ENCODE assay signal across 25 cellular contexts in the genomic region with DNA sequence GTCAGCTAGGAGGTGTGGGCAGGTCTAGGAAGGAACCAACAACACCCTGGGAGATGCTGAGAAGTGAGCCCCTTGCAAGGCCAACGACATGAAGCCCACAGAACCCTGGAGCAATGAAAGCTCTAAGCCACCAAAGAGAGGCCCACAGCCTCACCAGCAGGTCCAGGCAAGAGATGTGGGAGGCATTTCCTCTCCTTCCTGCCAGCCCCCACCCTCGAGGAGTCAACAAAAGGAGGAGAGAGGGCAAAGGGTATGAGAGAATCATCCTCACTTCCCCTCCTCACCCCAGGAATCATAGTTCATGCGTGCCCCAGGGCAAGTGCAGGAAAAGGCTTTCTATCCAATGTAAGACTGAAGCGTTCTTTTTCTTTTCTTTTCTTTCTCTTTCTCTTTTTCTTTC.
"Had no signal": no experiment of that assay in that cellular context is flagged by ENCODE, and none has a peak within 500 bp of the region (broad histone marks: within the 10 kb centered on the region; RNA-seq: fewer than 3 reads in every experiment).

No MANE protein-coding gene starts in this region.

- DNase-seq: effector memory CD8-positive, alpha-beta T cell; esophagus squamous epithelium; foreskin fibroblast; immature natural killer cell; kidney; left cardiac atrium; left ventricle myocardium inferior; lower lobe of right lung; mesenchymal stem cell; naive thymus-derived CD4-positive, alpha-beta T cell; nephron progenitor cell; psoas muscle; retina; spleen; stimulated activated CD4-positive, alpha-beta T cell treated with anti-CD3 and anti-CD28 coated beads, Interleukin-15, amount 100 ng/mL, for 24 hours; stimulated activated CD4-positive, alpha-beta T cell treated with anti-CD3 and anti-CD28 coated beads, Interleukin-1b, Interleukin-23, amount 100 ng/mL, for 48 hours; stimulated activated CD4-positive, alpha-beta T cell treated with anti-CD3 and anti-CD28 coated beads, Interleukin-4, amount 100 ng/mL, for 24 hours; stomach; substantia nigra; trophoblast cell had no signal

- H3K9me3 ChIP-seq: esophagus squamous epithelium, gastroesophageal sphincter, left ventricle myocardium inferior, lower lobe of right lung, psoas muscle, spleen, stomach, thoracic aorta had no signal

- ATAC-seq: effector memory CD8-positive, alpha-beta T cell; gastroesophageal sphincter; left cardiac atrium; lower lobe of right lung; naive thymus-derived CD4-positive, alpha-beta T cell; psoas muscle; sciatic nerve; stimulated activated memory B cell treated with anti-CD40 and anti-IgM and Interleukin-4, amounts not matched to agents 10 μg/mL and 1 μg/mL and 100 μg/mL, for 72 hours had no signal

- H3K27ac ChIP-seq: coronary artery, esophagus squamous epithelium, gastroesophageal sphincter, left ventricle myocardium inferior, lower lobe of right lung, psoas muscle, spleen, stomach, thoracic aorta had no signal

- H3K36me3 ChIP-seq: esophagus squamous epithelium, gastroesophageal sphincter, left ventricle myocardium inferior, lower lobe of right lung, spleen, stomach, thoracic aorta had no signal

- H3K4me3 ChIP-seq: coronary artery, esophagus squamous epithelium, gastroesophageal sphincter, left ventricle myocardium inferior, lower lobe of right lung, psoas muscle, spleen, stomach, thoracic aorta had no signal
